10 cellular contexts compared by ENCODE assay signal in the genomic region with DNA sequence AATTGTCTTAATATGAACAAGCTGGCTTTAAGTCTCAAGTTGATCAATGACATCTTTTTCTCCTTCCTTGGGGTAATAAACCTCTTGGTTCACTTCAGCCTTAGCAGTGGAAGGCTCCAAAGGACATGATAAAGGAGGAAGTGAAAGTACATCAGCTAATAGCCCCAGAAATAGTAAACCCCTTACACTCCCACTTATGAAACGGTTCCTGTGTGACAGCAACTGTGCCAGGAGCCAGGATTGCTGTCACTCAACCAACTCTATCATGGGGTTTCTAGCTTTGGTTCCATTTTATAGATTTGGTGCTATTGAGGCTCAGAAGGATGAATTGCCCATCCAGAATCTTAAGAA.
DNase-seq lines count a peak whose midpoint lies in the region; ATAC-seq lines count a peak whose summit lies in the region.
"Had no signal": no experiment of that assay in that cellular context is flagged by ENCODE, and none has a peak within 500 bp of the region (broad histone marks: within the 10 kb centered on the region; RNA-seq: fewer than 3 reads in every experiment).

No MANE protein-coding gene starts in this region.

- H3K27me3 Mint-ChIP-seq in stimulated activated memory B cell treated with anti-CD40 and anti-IgM and Interleukin-4, amounts not matched to agents 10 μg/mL and 1 μg/mL and 100 μg/mL, for 72 hours, result peaks cover 3% of the 10 kb centered on the region

- peaks cover 24% of the 10 kb centered on the region for H3K4me1 Mint-ChIP-seq in stimulated activated memory B cell treated with anti-CD40 and anti-IgM and Interleukin-4, amounts not matched to agents 10 μg/mL and 1 μg/mL and 100 μg/mL, for 72 hours

- H3K27ac Mint-ChIP-seq in stimulated activated memory B cell treated with anti-CD40 and anti-IgM and Interleukin-4, amounts not matched to agents 10 μg/mL and 1 μg/mL and 100 μg/mL, for 72 hours, result peak overlapping the region; percentile 68

- no peaks in the 10 kb centered on the region for H3K36me3 Mint-ChIP-seq in stimulated activated memory B cell treated with anti-CD40 and anti-IgM and Interleukin-4, amounts not matched to agents 10 μg/mL and 1 μg/mL and 100 μg/mL, for 72 hours

- ATAC-seq in GM19025 (IDR thresholded peaks at IDR 0.05; ENCODE audit: low read depth, unreplicated experiment), result peak; percentile 89
- peak; percentile 89 for ATAC-seq in HG02623 (IDR thresholded peaks at IDR 0.05; ENCODE audit: unreplicated experiment)
- peak; percentile 86 for ATAC-seq in HG03521 (IDR thresholded peaks at IDR 0.05; ENCODE audit: unreplicated experiment)
- peak; percentile 90 for ATAC-seq in stimulated activated memory B cell treated with anti-CD40 and anti-IgM and Interleukin-4, amounts not matched to agents 10 μg/mL and 1 μg/mL and 100 μg/mL, for 72 hours

- no peak for DNase-seq in NCI-H1417 treated with DMSO at 0.1 percent for 48 hours (lab: John Stamatoyannopoulos, UW)
- DNase-seq in COLO668 (lab: John Stamatoyannopoulos, UW; ENCODE audit: unreplicated experiment), result no peak
- no peak for DNase-seq in globus pallidus (ENCODE audit: low spot score)
- DNase-seq: DMS79, NCI-H1694 treated with DMSO at 0.1 percent for 48 hours, occipital lobe had no signal

- no peak overlapping the region for H3K4me3 Mint-ChIP-seq in stimulated activated memory B cell treated with anti-CD40 and anti-IgM and Interleukin-4, amounts not matched to agents 10 μg/mL and 1 μg/mL and 100 μg/mL, for 72 hours

- H3K9me3 Mint-ChIP-seq in stimulated activated memory B cell treated with anti-CD40 and anti-IgM and Interleukin-4, amounts not matched to agents 10 μg/mL and 1 μg/mL and 100 μg/mL, for 72 hours, result no peaks in the 10 kb centered on the region
